7 cellular contexts compared by ENCODE assay signal in genomic region chr19:14871619-14872230, GRCh38. TPM values are rescaled to one million over a fixed set of nuclear protein-coding genes. Genes with fewer than 3 reads are reported as not detected.
A peak's percentile ranks its signal among the peaks of the same experiment; 100 is the strongest.
DNase-seq lines count a peak whose midpoint lies in the region; FAIRE-seq and TF ChIP-seq lines count a peak whose summit lies in the region.

No MANE protein-coding gene starts in this region.

- no peaks in the 10 kb centered on the region for H3K27me3 ChIP-seq in neural progenitor cell

- peaks cover 8% of the 10 kb centered on the region for H3K9me3 ChIP-seq in neural progenitor cell (ENCODE audit: low read depth)

- H4K20me1 ChIP-seq in neural progenitor cell (ENCODE audit: low read depth): no peaks in the 10 kb centered on the region

- H3K27ac Mint-ChIP-seq in neural progenitor cell: no peak overlapping the region

- H3F3A ChIP-seq in neural progenitor cell (ENCODE audit: low read depth): no peaks in the 10 kb centered on the region

- peak; percentile 26 to 39 for DNase-seq in T47D (ENCODE audit: low read depth in 1 of 2, low spot score in 1 of 2)
- DNase-seq in neural progenitor cell (ENCODE audit: low spot score): no peak
- no peak for DNase-seq in stimulated activated naive CD4-positive, alpha-beta T cell treated with Interleukin-2 at 50 U/mL for 16 hours (lab: John Stamatoyannopoulos, UW)
- no peak for DNase-seq in SHP77 treated with DMSO at 0.1 percent for 48 hours (lab: John Stamatoyannopoulos, UW)
- no peak for DNase-seq in globus pallidus (ENCODE audit: low spot score)

- in situ Hi-C loops in T47D (cut with HindIII; ENCODE audit: low pct_unique_long_range_greater_than_20kb, low sequenced_read_pairs): no loop called here

- no peak overlapping the region for H3K4me3 ChIP-seq in neural progenitor cell

- no peak overlapping the region for H3K4me2 ChIP-seq in neural progenitor cell

- no peak overlapping the region for H3K27ac ChIP-seq in neural progenitor cell

- H3K9me3 Mint-ChIP-seq in neural progenitor cell: peaks cover 3% of the 10 kb centered on the region

- TF ChIP-seq CTCF in LNCAP (IDR thresholded peaks at IDR 0.05): peak; percentile 71
- peak; percentile 32 for TF ChIP-seq CTCF in neural progenitor cell (IDR thresholded peaks at IDR 0.05)

- H3K79me2 ChIP-seq in neural progenitor cell (ENCODE audit: low read depth): no peaks in the 10 kb centered on the region

- H3K4me1 ChIP-seq in neural progenitor cell: no peaks in the 10 kb centered on the region

- H3K4me1 Mint-ChIP-seq in neural progenitor cell: no peaks in the 10 kb centered on the region

- H3K9ac ChIP-seq in neural progenitor cell: no peak overlapping the region

- no peak overlapping the region for H2AFZ ChIP-seq in neural progenitor cell (replicated peaks)

- H3K27me3 Mint-ChIP-seq in neural progenitor cell (ENCODE audit: insufficient read depth, low read depth): peaks cover 6% of the 10 kb centered on the region

- no peaks in the 10 kb centered on the region for H3K36me3 ChIP-seq in neural progenitor cell

- peak; percentile 87 for FAIRE-seq in G401.6 (lab: Jason Lieb, UNC)

- no peaks in the 10 kb centered on the region for H3K36me3 Mint-ChIP-seq in neural progenitor cell

- no peak overlapping the region for H3K4me3 Mint-ChIP-seq in neural progenitor cell

RNA-seq across cellular contexts. Expression of gene OR7A17, which starts 14.2 kb away (rescaled TPM):
- total RNA-seq in neural progenitor cell (ENCODE audit: low replicate concordance): not detected in 2 replicates

RNA-seq across cellular contexts. Expression of gene OR7A10, which starts 23.0 kb away (rescaled TPM):
- total RNA-seq in neural progenitor cell (ENCODE audit: low replicate concordance): not detected in 2 replicates

RNA-seq across cellular contexts. Expression of gene OR7A5, which starts 36.7 kb away (rescaled TPM):
- total RNA-seq in neural progenitor cell (ENCODE audit: low replicate concordance): not detected in 2 replicates

RNA-seq across cellular contexts. Expression of gene OR7C1, which starts 36.7 kb away (rescaled TPM):
- total RNA-seq in neural progenitor cell (ENCODE audit: low replicate concordance): not detected in 2 replicates

Comparison
In these comparisons a context has a peak if more than half of its experiments do, and no peak if none do; other contexts are left out.
1. DNase-seq: peak in T47D (2 of 2); none in neural progenitor cell (single experiment), stimulated activated naive CD4-positive, alpha-beta T cell treated with Interleukin-2 at 50 U/mL for 16 hours (single experiment), SHP77 treated with DMSO at 0.1 percent for 48 hours (single experiment) and globus pallidus (single experiment).